In the genomic region with DNA sequence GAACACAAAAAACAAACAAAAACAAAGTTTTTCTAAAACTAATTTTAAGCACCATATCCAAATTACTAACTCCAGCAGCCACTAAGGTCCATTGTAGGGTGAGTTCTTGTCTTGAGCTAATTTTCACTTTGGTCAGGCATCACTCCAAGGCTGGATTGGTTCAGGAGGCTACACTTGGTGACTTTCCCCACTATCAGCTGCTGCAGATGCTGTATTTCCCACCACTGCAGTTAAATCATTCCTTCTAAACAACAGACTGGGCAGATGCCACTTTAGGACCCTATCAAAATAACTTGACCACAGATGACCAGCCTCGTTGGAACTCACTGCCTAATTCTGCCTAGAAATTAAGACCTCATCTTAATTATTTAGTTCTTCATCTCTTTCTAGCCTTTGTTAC, we compare ENCODE assay signal across 20 cellular contexts.
DNase-seq lines count a peak whose midpoint lies in the region; ATAC-seq, FAIRE-seq and TF ChIP-seq lines count a peak whose summit lies in the region.
"Had no signal": no experiment of that assay in that cellular context is flagged by ENCODE, and none has a peak within 500 bp of the region (broad histone marks: within the 10 kb centered on the region; RNA-seq: fewer than 3 reads in every experiment).

No MANE protein-coding gene starts in this region.

- no peak overlapping the region for H3K4me3 Mint-ChIP-seq in astrocyte (ENCODE audit: unreplicated experiment)
- H3K4me3 Mint-ChIP-seq in natural killer cell, result no peak overlapping the region
- H3K4me3 Mint-ChIP-seq: activated T-cell treated with anti-CD3 and anti-CD28 coated beads, Interleukin-2, amount 50 U/mL, for 24 hours; IgD-negative memory B cell; stimulated activated effector memory CD8-positive, alpha-beta T cell treated with anti-CD3 and anti-CD28 coated beads, Interleukin-12 subunit alpha, Interleukin-12 subunit beta, amount 100 ng/mL, for 72 hours had no signal

- CTCF ChIA-PET in AG04450 (lab: Charles Lee), result no interaction called here

- peaks cover 6% of the 10 kb centered on the region for H3K4me1 ChIP-seq in astrocyte (ENCODE audit: insufficient read depth, low read length)
- H3K4me1 ChIP-seq: breast epithelium had no signal

- ATAC-seq in natural killer cell, result no peak
- ATAC-seq: Panc1; stimulated activated effector memory CD8-positive, alpha-beta T cell treated with anti-CD3 and anti-CD28 coated beads, Interleukin-12 subunit alpha, Interleukin-12 subunit beta, amount 100 ng/mL, for 72 hours had no signal

- H3K4me2 ChIP-seq in astrocyte (ENCODE audit: low read length), result peak overlapping the region; percentile 18

- H3K27ac Mint-ChIP-seq in astrocyte (ENCODE audit: unreplicated experiment), result peak overlapping the region; percentile 6
- peak overlapping the region; percentile 68 to 84 for H3K27ac Mint-ChIP-seq in natural killer cell
- H3K27ac Mint-ChIP-seq: stimulated activated effector memory CD8-positive, alpha-beta T cell treated with anti-CD3 and anti-CD28 coated beads, Interleukin-12 subunit alpha, Interleukin-12 subunit beta, amount 100 ng/mL, for 72 hours had no signal

- H2AFZ ChIP-seq in astrocyte (ENCODE audit: low read depth, low read length), result no peak overlapping the region

- intact Hi-C loops in natural killer cell (cut with micrococcal nuclease), result no loop called here

- H3K27ac ChIP-seq in AG04450 (ENCODE audit: low read depth, low read length) (peak overlapping the region; percentile 85), astrocyte (ENCODE audit: low read depth, low read length) (no peak overlapping the region)
- H3K27ac ChIP-seq: breast epithelium, neutrophil had no signal

- H3K27me3 ChIP-seq in AG04450 (ENCODE audit: control insufficient read depth, insufficient read depth, low read length), result no peaks in the 10 kb centered on the region
- H3K27me3 ChIP-seq in astrocyte (ENCODE audit: insufficient read depth, low read length), result no peaks in the 10 kb centered on the region
- H3K27me3 ChIP-seq: breast epithelium, neutrophil had no signal

- H3K9me3 Mint-ChIP-seq in astrocyte (ENCODE audit: unreplicated experiment) (no peaks in the 10 kb centered on the region), natural killer cell (no peaks in the 10 kb centered on the region)
- H3K9me3 Mint-ChIP-seq: activated T-cell treated with anti-CD3 and anti-CD28 coated beads, Interleukin-2, amount 50 U/mL, for 24 hours had no signal

- H3K9me3 ChIP-seq in AG04450 (ENCODE audit: control insufficient read depth, insufficient read depth, low read length) (no peaks in the 10 kb centered on the region), astrocyte (ENCODE audit: insufficient read depth, low read depth, low read length) (no peaks in the 10 kb centered on the region)
- H3K9me3 ChIP-seq: breast epithelium, left ventricle myocardium inferior, neutrophil had no signal

- DNase-seq in AG04450 (ENCODE audit: low read depth, low spot score) (no peak), DMS 273 treated with DMSO at 0.1 percent for 48 hours (lab: John Stamatoyannopoulos, UW) (peak; percentile 58), astrocyte (ENCODE audit: low read depth) (no peak), natural killer cell (no peak), NCI-H1092 (lab: John Stamatoyannopoulos, UW) (no peak)
- no peak for DNase-seq in stimulated activated CD4-positive, alpha-beta T cell treated with anti-CD3 and anti-CD28 coated beads, Interleukin-4, amount 100 ng/mL, for 1 hour
- no peak for DNase-seq in central memory CD4-positive, alpha-beta T cell
- DNase-seq: activated T-cell treated with anti-CD3 and anti-CD28 coated beads, Interleukin-2, amount 50 U/mL, for 24 hours; cortex of kidney; left ventricle myocardium inferior; NCI-H1436; NCI-H510A treated with DMSO at 0.1 percent for 48 hours had no signal

- FAIRE-seq in astrocyte (lab: Jason Lieb, UNC), result no peak
- FAIRE-seq: endometrium, GM18507, islet of Langerhans had no signal

- no peaks in the 10 kb centered on the region for H3K36me3 Mint-ChIP-seq in astrocyte (ENCODE audit: low read depth, unreplicated experiment)
- H3K36me3 Mint-ChIP-seq in natural killer cell, result no peaks in the 10 kb centered on the region
- H3K36me3 Mint-ChIP-seq: stimulated activated effector memory CD8-positive, alpha-beta T cell treated with anti-CD3 and anti-CD28 coated beads, Interleukin-12 subunit alpha, Interleukin-12 subunit beta, amount 100 ng/mL, for 72 hours had no signal

- H3K4me3 ChIP-seq in AG04450 (ENCODE audit: low read depth, low read length) (no peak overlapping the region), astrocyte (ENCODE audit: insufficient read depth, low read depth, low read length) (no peak overlapping the region)
- H3K4me3 ChIP-seq: breast epithelium, left ventricle myocardium inferior had no signal

- POLR2A ChIA-PET in AG04450 (lab: Yijun Ruan, JAX), result no interaction called here

- peaks cover 7% of the 10 kb centered on the region for H3K4me1 Mint-ChIP-seq in astrocyte (ENCODE audit: low read depth, unreplicated experiment)
- peaks cover 28 to 30% of the 10 kb centered on the region in 2 donors for H3K4me1 Mint-ChIP-seq in natural killer cell

- H3K36me3 ChIP-seq in astrocyte (ENCODE audit: insufficient read depth, low read length), result no peaks in the 10 kb centered on the region
- H3K36me3 ChIP-seq: breast epithelium, left ventricle myocardium inferior, neutrophil had no signal

- H3K9ac ChIP-seq in astrocyte (ENCODE audit: low read length), result no peak overlapping the region

- TF ChIP-seq CTCF in AG04450 (IDR thresholded peaks at IDR 0.05; ENCODE audit: low read depth, low read length) (no peak), astrocyte (IDR thresholded peaks at IDR 0.05; ENCODE audit: insufficient read depth, low read depth, low read length) (no peak), natural killer cell (IDR thresholded peaks at IDR 0.05) (no peak)

- H4K20me1 ChIP-seq in astrocyte (ENCODE audit: insufficient read depth, low read length), result no peaks in the 10 kb centered on the region

- H3K79me2 ChIP-seq in astrocyte (ENCODE audit: insufficient read depth, low read length), result no peaks in the 10 kb centered on the region

- H3K27me3 Mint-ChIP-seq in astrocyte (ENCODE audit: low read depth, unreplicated experiment) (no peaks in the 10 kb centered on the region), natural killer cell (ENCODE audit: low read depth in 2 of 2) (no peaks in the 10 kb centered on the region)
- H3K27me3 Mint-ChIP-seq: activated T-cell treated with anti-CD3 and anti-CD28 coated beads, Interleukin-2, amount 50 U/mL, for 24 hours; IgD-negative memory B cell had no signal
